ENCODE assay signal across 1 cellular context in the genomic region with DNA sequence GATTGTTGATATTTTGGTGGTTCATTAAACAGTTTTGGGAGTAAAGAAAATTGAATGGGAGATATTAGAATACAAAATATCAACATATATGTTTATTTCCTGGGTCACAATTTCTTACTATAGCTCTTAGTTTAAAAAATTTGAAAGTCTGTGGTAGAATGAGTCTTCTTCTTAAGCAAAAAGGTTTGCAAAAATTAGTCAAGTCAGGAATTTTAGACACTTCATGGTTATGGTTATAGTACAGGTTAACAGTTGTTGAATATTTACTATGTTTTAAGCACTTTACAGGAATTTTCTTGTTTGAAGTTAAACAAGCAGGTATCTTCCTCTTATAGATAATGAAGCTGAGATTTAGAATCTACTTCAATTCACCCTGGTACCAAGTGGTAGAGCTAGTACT.
A peak's percentile ranks its signal among the peaks of the same experiment; 100 is the strongest.
TF ChIP-seq lines count a peak whose summit lies in the region.

No MANE protein-coding gene starts in this region.

TF ChIP-seq in K562, 482 proteins besides CTCF, POLR2A, EP300 and RAD21:
- TF ChIP-seq, protein P1, sequence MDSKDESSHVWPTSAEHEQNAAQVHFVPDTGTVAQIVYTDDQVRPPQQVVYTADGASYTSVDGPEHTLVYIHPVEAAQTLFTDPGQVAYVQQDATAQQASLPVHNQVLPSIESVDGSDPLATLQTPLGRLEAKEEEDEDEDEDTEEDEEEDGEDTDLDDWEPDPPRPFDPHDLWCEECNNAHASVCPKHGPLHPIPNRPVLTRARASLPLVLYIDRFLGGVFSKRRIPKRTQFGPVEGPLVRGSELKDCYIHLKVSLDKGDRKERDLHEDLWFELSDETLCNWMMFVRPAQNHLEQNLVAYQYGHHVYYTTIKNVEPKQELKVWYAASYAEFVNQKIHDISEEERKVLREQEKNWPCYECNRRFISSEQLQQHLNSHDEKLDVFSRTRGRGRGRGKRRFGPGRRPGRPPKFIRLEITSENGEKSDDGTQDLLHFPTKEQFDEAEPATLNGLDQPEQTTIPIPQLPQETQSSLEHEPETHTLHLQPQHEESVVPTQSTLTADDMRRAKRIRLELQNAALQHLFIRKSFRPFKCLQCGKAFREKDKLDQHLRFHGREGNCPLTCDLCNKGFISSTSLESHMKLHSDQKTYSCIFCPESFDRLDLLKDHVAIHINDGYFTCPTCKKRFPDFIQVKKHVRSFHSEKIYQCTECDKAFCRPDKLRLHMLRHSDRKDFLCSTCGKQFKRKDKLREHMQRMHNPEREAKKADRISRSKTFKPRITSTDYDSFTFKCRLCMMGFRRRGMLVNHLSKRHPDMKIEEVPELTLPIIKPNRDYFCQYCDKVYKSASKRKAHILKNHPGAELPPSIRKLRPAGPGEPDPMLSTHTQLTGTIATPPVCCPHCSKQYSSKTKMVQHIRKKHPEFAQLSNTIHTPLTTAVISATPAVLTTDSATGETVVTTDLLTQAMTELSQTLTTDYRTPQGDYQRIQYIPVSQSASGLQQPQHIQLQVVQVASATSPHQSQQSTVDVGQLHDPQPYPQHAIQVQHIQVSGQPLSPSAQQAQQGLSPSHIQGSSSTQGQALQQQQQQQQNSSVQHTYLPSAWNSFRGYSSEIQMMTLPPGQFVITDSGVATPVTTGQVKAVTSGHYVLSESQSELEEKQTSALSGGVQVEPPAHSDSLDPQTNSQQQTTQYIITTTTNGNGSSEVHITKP (IDR thresholded peaks at IDR 0.05; ENCODE audit: partially characterized antibody) = no peak
- TF ChIP-seq CBX5 (IDR thresholded peaks at IDR 0.05; ENCODE audit: borderline replicate concordance, low read depth) = no peak
- TF ChIP-seq C11orf30 (IDR thresholded peaks at IDR 0.05; ENCODE audit: low read depth) = peak; percentile 51
- TF ChIP-seq ZNF316 (IDR thresholded peaks at IDR 0.05) = peak; percentile 78
- TF ChIP-seq MAFG (tag; conservative IDR thresholded peaks at IDR 0.05) = 0 out of 2 replicates have a peak, but pooled peaks have one; percentile 13
TF ChIP-seq in K562: peak in this region for 3.
